ENCODE assay signal across 28 cellular contexts in the genomic region with DNA sequence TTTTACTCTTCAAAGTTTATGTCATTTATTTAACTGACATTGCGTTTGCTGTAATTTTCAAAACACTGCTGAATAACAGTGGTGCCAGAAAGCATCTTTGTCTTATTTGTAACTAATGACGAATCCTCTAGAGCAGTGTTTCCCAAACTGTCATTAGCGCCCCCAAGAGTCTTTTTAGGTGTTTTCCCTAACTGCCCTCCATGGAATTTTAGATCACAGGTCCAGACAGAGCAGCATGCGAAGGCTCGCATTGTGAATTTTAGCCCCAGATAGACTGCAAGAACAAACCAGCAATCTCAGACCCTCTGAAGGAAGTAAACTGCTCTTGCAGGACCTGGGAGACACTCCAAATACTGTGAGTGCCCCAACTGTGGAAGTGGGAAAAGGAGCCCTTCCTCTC. TPM values are rescaled to one million over a fixed set of nuclear protein-coding genes. Genes with fewer than 3 reads are reported as not detected.
DNase-seq lines count a peak whose midpoint lies in the region; ATAC-seq and TF ChIP-seq lines count a peak whose summit lies in the region.
"Had no signal": no experiment of that assay in that cellular context is flagged by ENCODE, and none has a peak within 500 bp of the region (broad histone marks: within the 10 kb centered on the region; RNA-seq: fewer than 3 reads in every experiment).

No MANE protein-coding gene starts in this region.

- no peak overlapping the region for H3K4me3 ChIP-seq in SJSA1
- no peak overlapping the region for H3K4me3 ChIP-seq in iPS-18a (ENCODE audit: low read length)
- H3K4me3 ChIP-seq: body of pancreas, gastrocnemius medialis, lung, stomach, upper lobe of right lung had no signal

- peak overlapping the region; percentile 63 for H3K9ac ChIP-seq in iPS-18a (ENCODE audit: low read length)

- H3K4me3 Mint-ChIP-seq in activated CD8-positive, alpha-beta T cell treated with anti-CD3 and anti-CD28 coated beads, Interleukin-2, amount 10 ng/mL, durations not matched to agents 7 days and 5 days: no peak overlapping the region
- no peak overlapping the region for H3K4me3 Mint-ChIP-seq in activated CD8-positive, alpha-beta T cell treated with anti-CD3 and anti-CD28 coated beads for 36 hours
- H3K4me3 Mint-ChIP-seq in stimulated activated effector memory CD8-positive, alpha-beta T cell treated with anti-CD3 and anti-CD28 coated beads, Interleukin-12 subunit alpha, Interleukin-12 subunit beta, amount 100 ng/mL, for 72 hours: no peak overlapping the region
- H3K4me3 Mint-ChIP-seq: activated naive CD8-positive, alpha-beta T cell treated with anti-CD3 and anti-CD28 coated beads, Interleukin-2, amount 10 ng/mL, durations not matched to agents 7 days and 5 days; B cell had no signal

- H3K36me3 ChIP-seq in SJSA1: peaks cover 32% of the 10 kb centered on the region
- H3K36me3 ChIP-seq in iPS-18a (ENCODE audit: control insufficient read depth, low read depth, low read length): no peaks in the 10 kb centered on the region
- H3K36me3 ChIP-seq: gastrocnemius medialis had no signal

- no peaks in the 10 kb centered on the region for H3K27me3 ChIP-seq in SJSA1 (replicated peaks)
- no peaks in the 10 kb centered on the region for H3K27me3 ChIP-seq in iPS-18a (ENCODE audit: control insufficient read depth, insufficient read depth, low read length)
- H3K27me3 ChIP-seq: body of pancreas, gastrocnemius medialis, stomach, upper lobe of right lung had no signal

- H3K27me3 Mint-ChIP-seq in activated CD8-positive, alpha-beta T cell treated with anti-CD3 and anti-CD28 coated beads, Interleukin-2, amount 10 ng/mL, durations not matched to agents 7 days and 5 days (ENCODE audit: low read depth): no peaks in the 10 kb centered on the region
- no peaks in the 10 kb centered on the region for H3K27me3 Mint-ChIP-seq in activated CD8-positive, alpha-beta T cell treated with anti-CD3 and anti-CD28 coated beads for 36 hours
- H3K27me3 Mint-ChIP-seq: activated naive CD8-positive, alpha-beta T cell treated with anti-CD3 and anti-CD28 coated beads, Interleukin-2, amount 10 ng/mL, durations not matched to agents 7 days and 5 days; B cell had no signal

- H3K36me3 Mint-ChIP-seq in activated CD8-positive, alpha-beta T cell treated with anti-CD3 and anti-CD28 coated beads, Interleukin-2, amount 10 ng/mL, durations not matched to agents 7 days and 5 days (ENCODE audit: low read depth): peaks cover 42% of the 10 kb centered on the region
- peaks cover 20% of the 10 kb centered on the region for H3K36me3 Mint-ChIP-seq in activated CD8-positive, alpha-beta T cell treated with anti-CD3 and anti-CD28 coated beads for 36 hours (ENCODE audit: low read depth)
- no peaks in the 10 kb centered on the region for H3K36me3 Mint-ChIP-seq in stimulated activated effector memory CD8-positive, alpha-beta T cell treated with anti-CD3 and anti-CD28 coated beads, Interleukin-12 subunit alpha, Interleukin-12 subunit beta, amount 100 ng/mL, for 72 hours

- H3K4me1 ChIP-seq in SJSA1 (replicated peaks) (peaks cover 48% of the 10 kb centered on the region), iPS-18a (ENCODE audit: control insufficient read depth, low read depth, low read length) (peaks cover 34% of the 10 kb centered on the region)
- H3K4me1 ChIP-seq: body of pancreas, upper lobe of right lung had no signal

- H3K9me3 ChIP-seq in SJSA1 (replicated peaks) (no peaks in the 10 kb centered on the region), iPS-18a (ENCODE audit: control insufficient read depth, low read depth, low read length) (no peaks in the 10 kb centered on the region)
- H3K9me3 ChIP-seq: body of pancreas, gastrocnemius medialis, stomach, upper lobe of right lung had no signal

- CTCF ChIA-PET in activated CD8-positive, alpha-beta T cell treated with anti-CD3 and anti-CD28 coated beads, Interleukin-2, amount 10 ng/mL, durations not matched to agents 7 days and 5 days (lab: Charles Lee): interaction anchor here (1.9 kb wide), 1 partner anchor 9 kb away, joined by 4 read pairs; no protein-coding TSS in a partner anchor
- CTCF ChIA-PET in activated CD8-positive, alpha-beta T cell treated with anti-CD3 and anti-CD28 coated beads for 36 hours (lab: Charles Lee): interaction anchor here (2.3 kb wide), 1 partner anchor 63 kb away, joined by 5 read pairs; no protein-coding TSS in a partner anchor

- H3K27ac Mint-ChIP-seq in activated CD8-positive, alpha-beta T cell treated with anti-CD3 and anti-CD28 coated beads, Interleukin-2, amount 10 ng/mL, durations not matched to agents 7 days and 5 days: peak overlapping the region; percentile 19
- H3K27ac Mint-ChIP-seq in activated CD8-positive, alpha-beta T cell treated with anti-CD3 and anti-CD28 coated beads for 36 hours: no peak overlapping the region
- peak overlapping the region; percentile 69 for H3K27ac Mint-ChIP-seq in stimulated activated effector memory CD8-positive, alpha-beta T cell treated with anti-CD3 and anti-CD28 coated beads, Interleukin-12 subunit alpha, Interleukin-12 subunit beta, amount 100 ng/mL, for 72 hours
- H3K27ac Mint-ChIP-seq: activated naive CD8-positive, alpha-beta T cell treated with anti-CD3 and anti-CD28 coated beads, Interleukin-2, amount 10 ng/mL, durations not matched to agents 7 days and 5 days; activated T-helper 2 cell treated with anti-CD3 and anti-CD28 coated beads, Interferon-gamma antibody, Interleukin-2, Interleukin-4, amounts not matched to agents 10 μg/mL and 5 μg/mL and 100 μg/mL, durations not matched to agents 14 hours and 24 hours and 36 hours; B cell had no signal

- POLR2A ChIA-PET in activated CD8-positive, alpha-beta T cell treated with anti-CD3 and anti-CD28 coated beads, Interleukin-2, amount 10 ng/mL, durations not matched to agents 7 days and 5 days (lab: Charles Lee): no interaction called here
- POLR2A ChIA-PET in activated CD8-positive, alpha-beta T cell treated with anti-CD3 and anti-CD28 coated beads for 36 hours (lab: Charles Lee): no interaction called here

- intact Hi-C loops in activated CD8-positive, alpha-beta T cell treated with anti-CD3 and anti-CD28 coated beads for 36 hours (cut with micrococcal nuclease): no loop called here

- ATAC-seq in activated CD8-positive, alpha-beta T cell treated with anti-CD3 and anti-CD28 coated beads, Interleukin-2, amount 10 ng/mL, durations not matched to agents 7 days and 5 days: no peak
- ATAC-seq in activated CD8-positive, alpha-beta T cell treated with anti-CD3 and anti-CD28 coated beads for 36 hours: no peak
- no peak for ATAC-seq in stimulated activated effector memory CD8-positive, alpha-beta T cell treated with anti-CD3 and anti-CD28 coated beads, Interleukin-12 subunit alpha, Interleukin-12 subunit beta, amount 100 ng/mL, for 72 hours
- ATAC-seq in GM18511 (IDR thresholded peaks at IDR 0.05; ENCODE audit: unreplicated experiment): no peak
- ATAC-seq: body of pancreas, esophagus mucosa, gastrocnemius medialis, SK-N-SH treated with all-trans-retinoic acid at 6 μM for 48 hours, upper lobe of right lung had no signal

- no peak for DNase-seq in activated CD8-positive, alpha-beta T cell treated with anti-CD3 and anti-CD28 coated beads, Interleukin-2, amount 10 ng/mL, durations not matched to agents 7 days and 5 days
- no peak for DNase-seq in activated CD8-positive, alpha-beta T cell treated with anti-CD3 and anti-CD28 coated beads for 36 hours
- no peak for DNase-seq in SJSA1 (ENCODE audit: low read depth in 1 of 2, low spot score in 2 of 2)
- no peak for DNase-seq in stimulated activated effector memory CD8-positive, alpha-beta T cell treated with anti-CD3 and anti-CD28 coated beads, Interleukin-12 subunit alpha, Interleukin-12 subunit beta, amount 100 ng/mL, for 72 hours (ENCODE audit: low spot score in 2 of 2)
- no peak for DNase-seq in UCSD-AML1 (lab: John Stamatoyannopoulos, UW; ENCODE audit: unreplicated experiment)
- DNase-seq in MV-4-11 (lab: John Stamatoyannopoulos, UW): no peak
- DNase-seq: 8988T; activated naive CD8-positive, alpha-beta T cell treated with anti-CD3 and anti-CD28 coated beads, Interleukin-2, amount 10 ng/mL, durations not matched to agents 7 days and 5 days; body of pancreas; COR-L47; effector memory CD4-positive, alpha-beta T cell; gastrocnemius medialis; kidney glomerular epithelial cell; MM.1S; NCI-H146; NCI-H2171; NCI-H524 treated with DMSO at 0.1 percent for 48 hours; nucleus accumbens; stimulated activated CD4-positive, alpha-beta T cell treated with anti-CD3 and anti-CD28 coated beads, Interleukin-4, amount 100 ng/mL, for 4 hours; stomach; upper lobe of right lung had no signal

- H3K9me3 Mint-ChIP-seq in activated CD8-positive, alpha-beta T cell treated with anti-CD3 and anti-CD28 coated beads, Interleukin-2, amount 10 ng/mL, durations not matched to agents 7 days and 5 days (ENCODE audit: insufficient read depth): peaks cover under 1% of the 10 kb centered on the region
- peaks cover 4% of the 10 kb centered on the region for H3K9me3 Mint-ChIP-seq in activated CD8-positive, alpha-beta T cell treated with anti-CD3 and anti-CD28 coated beads for 36 hours
- H3K9me3 Mint-ChIP-seq in stimulated activated effector memory CD8-positive, alpha-beta T cell treated with anti-CD3 and anti-CD28 coated beads, Interleukin-12 subunit alpha, Interleukin-12 subunit beta, amount 100 ng/mL, for 72 hours: no peaks in the 10 kb centered on the region

- H3K4me1 Mint-ChIP-seq in activated CD8-positive, alpha-beta T cell treated with anti-CD3 and anti-CD28 coated beads, Interleukin-2, amount 10 ng/mL, durations not matched to agents 7 days and 5 days (ENCODE audit: low read depth): peaks cover 50% of the 10 kb centered on the region
- H3K4me1 Mint-ChIP-seq in activated CD8-positive, alpha-beta T cell treated with anti-CD3 and anti-CD28 coated beads for 36 hours (ENCODE audit: low read depth): peaks cover 58% of the 10 kb centered on the region
- peaks cover 59% of the 10 kb centered on the region for H3K4me1 Mint-ChIP-seq in stimulated activated effector memory CD8-positive, alpha-beta T cell treated with anti-CD3 and anti-CD28 coated beads, Interleukin-12 subunit alpha, Interleukin-12 subunit beta, amount 100 ng/mL, for 72 hours

- TF ChIP-seq CTCF in activated CD8-positive, alpha-beta T cell treated with anti-CD3 and anti-CD28 coated beads for 36 hours (IDR thresholded peaks at IDR 0.05): no peak

- peak overlapping the region; percentile 35; the same call in 1 of the 2 replicates for H3K27ac ChIP-seq in SJSA1
- peak overlapping the region; percentile 94 for H3K27ac ChIP-seq in iPS-18a (ENCODE audit: low read length)
- H3K27ac ChIP-seq: body of pancreas, gastrocnemius medialis, stomach, upper lobe of right lung had no signal

RNA-seq across cellular contexts. Expression of a gene that starts 2.3 kb away (rescaled TPM):
- total RNA-seq in activated CD8-positive, alpha-beta T cell treated with anti-CD3 and anti-CD28 coated beads, Interleukin-2, amount 10 ng/mL, durations not matched to agents 7 days and 5 days: 1 to 10 TPM; 1.6 to 1.8 TPM
- total RNA-seq in activated CD8-positive, alpha-beta T cell treated with anti-CD3 and anti-CD28 coated beads for 36 hours: 1 to 10 TPM in 1 of 2 experiments, under 1 TPM in 1; 0.40 to 1.0 TPM
- 3.3 TPM in 1 of 2 replicates, not detected in the other for total RNA-seq in SJSA1 (2014; rRNA removed; shearing (Covaris generic))

RNA-seq across cellular contexts. Expression of a gene that starts 33.8 kb away (rescaled TPM):
- total RNA-seq in activated CD8-positive, alpha-beta T cell treated with anti-CD3 and anti-CD28 coated beads, Interleukin-2, amount 10 ng/mL, durations not matched to agents 7 days and 5 days: 10 to 100 TPM; 34.5 to 34.9 TPM
- total RNA-seq in activated CD8-positive, alpha-beta T cell treated with anti-CD3 and anti-CD28 coated beads for 36 hours: 10 to 100 TPM; 29.9 to 30.2 TPM
- 60.8 and 86.5 TPM in 2 replicates for total RNA-seq in SJSA1 (2014; rRNA removed; shearing (Covaris generic))
